In genomic region chr21:37071561-37072238, GRCh38 we compare ENCODE assay signal across 8 cellular contexts. TPM values are rescaled to one million over a fixed set of nuclear protein-coding genes. Genes with fewer than 3 reads are reported as not detected.
DNase-seq lines count a peak whose midpoint lies in the region; ATAC-seq, FAIRE-seq and TF ChIP-seq lines count a peak whose summit lies in the region.

No MANE protein-coding gene starts in this region.

- H3K36me3 ChIP-seq in BLaER1 treated with 17β-estradiol and CSF1 and Interleukin-3, amounts not matched to agents 10 nM and 100 nM, result peaks cover 14 to 26% (median 18%) of the 10 kb centered on the region in 11 experiments; a peak in 19 of 22 replicates
- H3K36me3 ChIP-seq in H1 (ENCODE audit: control insufficient read depth in 2 of 4, insufficient read depth in 4 of 4, low read length in 3 of 4) (no peaks in the 10 kb centered on the region; a peak in 2 of 8 replicates), tibial nerve (peaks cover 0 to 29% (median 0%) of the 10 kb centered on the region in 3 donors)

- FAIRE-seq in H1 (lab: Jason Lieb, UNC), result no peak

- H3K23me2 ChIP-seq in H1 (ENCODE audit: low read depth, low read length), result peaks cover 12% of the 10 kb centered on the region

- H2BK5ac ChIP-seq in H1 (ENCODE audit: low read depth, low read length), result no peak overlapping the region

- no peaks in the 10 kb centered on the region for H3K27me3 ChIP-seq in BLaER1 treated with 17β-estradiol and CSF1 and Interleukin-3, amounts not matched to agents 10 nM and 100 nM
- H3K27me3 ChIP-seq in H1 (replicated peaks in 1 of 4; ENCODE audit: control insufficient read depth in 3 of 4, extremely low read depth in 1 of 4, insufficient read depth in 3 of 4, low read length in 3 of 4), result peaks cover 3 to 22% (median 17%) of the 10 kb centered on the region in 4 experiments; a peak in 6 of 7 replicates
- H3K27me3 ChIP-seq in tibial nerve, result no peaks in the 10 kb centered on the region

- POLR2A ChIA-PET in H1 (lab: Charles Lee; ENCODE audit: partially characterized antibody), result interaction anchor here (0.7 to 1.4 kb wide), 12 partner anchors 11 to 362 kb away, joined by 3 to 7 read pairs (median 4); partner anchors contain the start of gene RIPPLY3

- no peak for DNase-seq in HFF-Myc (ENCODE audit: extremely low read depth, low read depth)
- DNase-seq in H1 (ENCODE audit: low read depth in 1 of 2, low spot score in 2 of 2), result no peak
- DNase-seq in midbrain (lab: John Stamatoyannopoulos, UW), result peak; percentile 38
- peak; percentile 58 to 72 for DNase-seq in tibial nerve (ENCODE audit: low spot score in 2 of 2)
- DNase-seq in HuH-7 (ENCODE audit: low spot score), result no peak
- no peak for DNase-seq in activated CD8-positive, alpha-beta memory T cell treated with anti-CD3 and anti-CD28 coated beads for 24 hours

- peak overlapping the region; percentile 90 to 98 (median 96) for H3K27ac ChIP-seq in BLaER1 treated with 17β-estradiol and CSF1 and Interleukin-3, amounts not matched to agents 10 nM and 100 nM
- no peak overlapping the region for H3K27ac ChIP-seq in H1 (ENCODE audit: low read depth, low read length)
- H3K27ac ChIP-seq in tibial nerve, result peak overlapping the region; percentile 98 to 99 (median 98)

- H3K14ac ChIP-seq in H1 (ENCODE audit: insufficient read length), result no peak overlapping the region

- no peak overlapping the region for H4K8ac ChIP-seq in H1 (ENCODE audit: extremely low read depth, insufficient read depth, low read length)

- no peak for TF ChIP-seq EP300 in H1 (IDR thresholded peaks at IDR 0.05; ENCODE audit: borderline replicate concordance in 1 of 2, low read depth in 2 of 2, low read length in 2 of 2)
- peak in 1 of 2 donors; percentile 82 for TF ChIP-seq EP300 in tibial nerve (IDR thresholded peaks at IDR 0.05)

- TF ChIP-seq POLR2A in H1 (IDR thresholded peaks at IDR 0.05; ENCODE audit: control extremely low read depth in 1 of 2, low read depth in 2 of 2, low read length in 2 of 2) (no peak), tibial nerve (IDR thresholded peaks at IDR 0.05) (peak; percentile 33 to 62)

- H2BK12ac ChIP-seq in H1 (ENCODE audit: low read depth, low read length), result peak overlapping the region; percentile 21; the same call in 1 of the 2 replicates

- peaks cover 0 to 11% (median 6%) of the 10 kb centered on the region in 11 experiments; a peak in 10 of 22 replicates for H3K9me3 ChIP-seq in BLaER1 treated with 17β-estradiol and CSF1 and Interleukin-3, amounts not matched to agents 10 nM and 100 nM (replicated peaks in 1 of 11)
- no peaks in the 10 kb centered on the region for H3K9me3 ChIP-seq in H1 (ENCODE audit: insufficient read depth in 2 of 2, low read depth in 1 of 2, low read length in 1 of 2)
- no peaks in the 10 kb centered on the region for H3K9me3 ChIP-seq in tibial nerve

- peak overlapping the region; percentile 14; the same call in 1 of the 2 replicates for H3K18ac ChIP-seq in H1 (ENCODE audit: extremely low read depth, low read length)

- peaks cover 0 to 16% of the 10 kb centered on the region in 2 experiments; a peak in 2 of 4 replicates for H3K79me2 ChIP-seq in H1 (ENCODE audit: control insufficient read depth in 1 of 2, insufficient read depth in 2 of 2, low read length in 2 of 2)

- no peak for TF ChIP-seq RAD21 in H1 (IDR thresholded peaks at IDR 0.05 in 1 of 2, conservative IDR thresholded peaks at IDR 0.05 in 1 of 2; ENCODE audit: low read depth in 2 of 2, low read length in 2 of 2)

- H3K56ac ChIP-seq in H1 (replicated peaks; ENCODE audit: insufficient read length, low read depth, low read length), result no peak overlapping the region

- no peak overlapping the region for H3K23ac ChIP-seq in H1 (ENCODE audit: insufficient read length)

- H4K91ac ChIP-seq in H1 (replicated peaks; ENCODE audit: insufficient read length, low read length), result peak overlapping the region; percentile 6

- CTCF ChIA-PET in H1 (lab: Charles Lee; ENCODE audit: partially characterized antibody), result interaction anchor here (0.6 to 1.5 kb wide), 2 partner anchors 95 to 125 kb away, joined by 3 read pairs; no protein-coding TSS in a partner anchor

- H3K4me1 ChIP-seq in BLaER1 treated with 17β-estradiol and CSF1 and Interleukin-3, amounts not matched to agents 10 nM and 100 nM, result peaks cover 28 to 41% (median 35%) of the 10 kb centered on the region in 10 experiments
- H3K4me1 ChIP-seq in H1 (replicated peaks in 1 of 4; ENCODE audit: control insufficient read depth in 3 of 4, insufficient read depth in 4 of 4, low read length in 3 of 4) (peaks cover 3 to 11% (median 8%) of the 10 kb centered on the region in 4 experiments), tibial nerve (peaks cover 0 to 40% (median 12%) of the 10 kb centered on the region in 4 donors)

- H3K4ac ChIP-seq in H1 (replicated peaks; ENCODE audit: insufficient read length, low read depth, low read length), result no peak overlapping the region

- H4K5ac ChIP-seq in H1 (ENCODE audit: insufficient read length, low read depth, low read length), result no peak overlapping the region

- TF ChIP-seq CTCF in HFF-Myc (IDR thresholded peaks at IDR 0.05; ENCODE audit: low read depth, low read length, missing control alignments) (no peak), H1 (IDR thresholded peaks at IDR 0.05; ENCODE audit: control extremely low read depth in 1 of 3, insufficient read depth in 1 of 3, low read depth in 1 of 3, low read length in 3 of 3) (no peak), tibial nerve (IDR thresholded peaks at IDR 0.05) (no peak)

- peak overlapping the region; percentile 74 to 96 (median 87) for H3K4me3 ChIP-seq in BLaER1 treated with 17β-estradiol and CSF1 and Interleukin-3, amounts not matched to agents 10 nM and 100 nM
- peak overlapping the region; percentile 94 for H3K4me3 ChIP-seq in HFF-Myc (replicated peaks; ENCODE audit: low read depth, low read length)
- H3K4me3 ChIP-seq in H1 (ENCODE audit: extremely low read depth in 1 of 4, insufficient read depth in 2 of 4, low read depth in 3 of 4, low read length in 4 of 4), result peak overlapping the region; percentile 35 to 70 (median 56)
- H3K4me3 ChIP-seq in tibial nerve, result peak overlapping the region; percentile 81 to 93 (median 90)

- H2AK5ac ChIP-seq in H1 (ENCODE audit: low read depth, low read length), result no peak overlapping the region

- no peak overlapping the region for H2BK120ac ChIP-seq in H1 (replicated peaks; ENCODE audit: low read depth, low read length)

- peak overlapping the region; percentile 86; the same call in 1 of the 2 replicates for H2AFZ ChIP-seq in H1 (ENCODE audit: low read length)

- peak overlapping the region; percentile 81 to 95 (median 91) for H3K4me2 ChIP-seq in BLaER1 treated with 17β-estradiol and CSF1 and Interleukin-3, amounts not matched to agents 10 nM and 100 nM
- H3K4me2 ChIP-seq in H1 (ENCODE audit: insufficient read depth in 1 of 2, low read depth in 2 of 2, low read length in 2 of 2), result peak overlapping the region; percentile 79 to 99

- H2BK20ac ChIP-seq in H1 (ENCODE audit: low read length), result no peak overlapping the region

- no peak overlapping the region; the same call in 1 of the 2 replicates for H2BK15ac ChIP-seq in H1 (ENCODE audit: low read length)

- WGBS in H1 (ENCODE audit: extremely low coverage in 1 of 2, insufficient coverage in 1 of 2, insufficient read length in 1 of 2, insufficient replicate concordance in 2 of 2, low coverage in 1 of 2, low lambda C conversion rate in 2 of 2, missing lambda C conversion rate in 1 of 2), 2 experiments, result 76% methylated on average over 12 of the region's 12 CpGs; no CpG with 5 or more reads in 1 of the 2 experiments
- 13 to 21% methylated on average over 12 of the region's 12 CpGs for WGBS in tibial nerve, 2 donors

- H3K9ac ChIP-seq in BLaER1 treated with 17β-estradiol and CSF1 and Interleukin-3, amounts not matched to agents 10 nM and 100 nM, result peak overlapping the region; percentile 92 to 97 (median 95)
- H3K9ac ChIP-seq in H1 (replicated peaks in 1 of 4; ENCODE audit: extremely low read depth in 1 of 4, low read depth in 3 of 4, low read length in 3 of 4), result peak overlapping the region in 3 of 4 experiments; percentile 0 to 73 (median 70); a peak in 5 of 7 replicates

- H3K79me1 ChIP-seq in H1 (ENCODE audit: low read depth, low read length), result peaks cover 5% of the 10 kb centered on the region; the same call in 1 of the 2 replicates

- peaks cover 0 to 28% (median 18%) of the 10 kb centered on the region in 11 experiments; a peak in 14 of 22 replicates for H4K20me1 ChIP-seq in BLaER1 treated with 17β-estradiol and CSF1 and Interleukin-3, amounts not matched to agents 10 nM and 100 nM
- H4K20me1 ChIP-seq in H1 (replicated peaks in 1 of 2; ENCODE audit: control insufficient read depth in 1 of 2, insufficient read depth in 2 of 2, low read length in 2 of 2), result peaks cover 3 to 7% of the 10 kb centered on the region in 2 experiments

- ATAC-seq in SK-N-SH treated with all-trans-retinoic acid at 6 μM for 48 hours, result peak; percentile 19

TF ChIP-seq in SK-N-SH treated with all-trans-retinoic acid at 6 μM for 48 hours, 23 proteins besides CTCF, POLR2A, EP300 and RAD21 (continues in another document):
- TF ChIP-seq SNAI2 (CRISPR knock-in tag; IDR thresholded peaks at IDR 0.05) (no peak), TCF4 (CRISPR knock-in tag; IDR thresholded peaks at IDR 0.05; ENCODE audit: borderline replicate concordance) (no peak)

TF ChIP-seq in H1, 55 proteins besides CTCF, POLR2A, EP300 and RAD21 (continues in another document):
- TF ChIP-seq CHD1 (IDR thresholded peaks at IDR 0.05; ENCODE audit: low read depth, low read length), result no peak

RNA-seq across cellular contexts. Expression of gene PIGP, which starts 1.2 kb away (rescaled TPM):
- 11.3 and 12.9 TPM in 2 replicates for total RNA-seq in H1 (2021; fragmentation: NEBNext Ultra II Directional; extraction: Animal tissue kit (Norgen Biotek cat#: 25700))
- polyA plus RNA-seq in H1 (2011; rRNA removed), result 10.2 and 18.0 TPM in 2 replicates
- 13.6 TPM for polyA plus RNA-seq in H1 (2011; cell fraction: cytosol; rRNA removed)
- 7.7 TPM for polyA plus RNA-seq in H1 (2011; cell fraction: nucleus; rRNA removed)
- 7.8 to 10.5 TPM (median 8.6 TPM) in 4 replicates for polyA plus RNA-seq in H1 (2012, experiment 1 of 2)
- polyA plus RNA-seq in H1 (2012, experiment 2 of 2), result 13.1 TPM
- polyA plus RNA-seq in H1 (2013, experiment 1 of 2), result 19.8 TPM
- 20.2 TPM for polyA plus RNA-seq in H1 (2013, experiment 2 of 2)
- polyA minus RNA-seq in H1 (2011; rRNA and poly(A)+ RNA removed), result 3.0 and 3.6 TPM in 2 replicates
- 4.0 TPM for polyA minus RNA-seq in H1 (2011; cell fraction: cytosol; rRNA and poly(A)+ RNA removed)
- 9.8 TPM for polyA minus RNA-seq in H1 (2011; cell fraction: nucleus; rRNA and poly(A)+ RNA removed)
- 10 to 100 TPM in 3 of 4 donors, 1 to 10 TPM in 1; 4.5 to 40.0 (median 26.5) TPM for total RNA-seq in tibial nerve

RNA-seq across cellular contexts. Expression of gene TTC3, which starts 1.4 kb away (rescaled TPM):
- total RNA-seq in H1 (2021; fragmentation: NEBNext Ultra II Directional; extraction: Animal tissue kit (Norgen Biotek cat#: 25700)), result 36.2 and 39.8 TPM in 2 replicates
- polyA plus RNA-seq in H1 (2011; rRNA removed), result 6.5 and 11.0 TPM in 2 replicates
- 9.7 TPM for polyA plus RNA-seq in H1 (2011; cell fraction: cytosol; rRNA removed)
- polyA plus RNA-seq in H1 (2011; cell fraction: nucleus; rRNA removed), result 65.0 TPM
- 21.2 to 24.7 TPM (median 22.9 TPM) in 4 replicates for polyA plus RNA-seq in H1 (2012, experiment 1 of 2)
- polyA plus RNA-seq in H1 (2012, experiment 2 of 2), result 1.8 TPM
- polyA plus RNA-seq in H1 (2013, experiment 1 of 2), result 53.8 TPM
- polyA plus RNA-seq in H1 (2013, experiment 2 of 2), result 44.3 TPM
- 21.6 and 47.9 TPM in 2 replicates for polyA minus RNA-seq in H1 (2011; rRNA and poly(A)+ RNA removed)
- 20.0 TPM for polyA minus RNA-seq in H1 (2011; cell fraction: cytosol; rRNA and poly(A)+ RNA removed)
- 121 TPM for polyA minus RNA-seq in H1 (2011; cell fraction: nucleus; rRNA and poly(A)+ RNA removed)
- 100 to 1,000 TPM; 136 to 259 (median 158) TPM for total RNA-seq in tibial nerve

Comparison
In these comparisons a context has a peak if more than half of its experiments do, and no peak if none do; other contexts are left out.
1. DNase-seq: peak in midbrain (single experiment) and tibial nerve (2 of 2); none in HFF-Myc (single experiment), H1 (0 of 2), HuH-7 (single experiment) and activated CD8-positive, alpha-beta memory T cell treated with anti-CD3 and anti-CD28 coated beads for 24 hours (single experiment).
2. POLR2A ChIP-seq: peak in tibial nerve (2 of 2); none in H1 (0 of 2).
3. Peak in every context shown above with its lines, with median percentiles within 50 percentile points of each other: H3K4me3 ChIP-seq.